In genomic region chr3:43296565-43296964, GRCh38 we compare ENCODE assay signal across 8 cellular contexts. TPM values are rescaled to one million over a fixed set of nuclear protein-coding genes. Genes with fewer than 3 reads are reported as not detected.
DNase-seq lines count a peak whose midpoint lies in the region; ATAC-seq and TF ChIP-seq lines count a peak whose summit lies in the region.

No MANE protein-coding gene starts in this region.

- H3K4me1 Mint-ChIP-seq in T-helper 2 cell treated with Interferon-gamma antibody and Interleukin-4, amounts not matched to agents 5 μg/mL and 100 μg/mL, for 36 hours (ENCODE audit: low read depth): peaks cover 71% of the 10 kb centered on the region

- H3K4me3 ChIP-seq in colonic mucosa (no peak overlapping the region), prostate gland (no peak overlapping the region)

- no peak overlapping the region for H3K9ac ChIP-seq in colonic mucosa (ENCODE audit: low read depth in 2 of 2, low read length in 2 of 2)

- peak; percentile 63 for DNase-seq in T-helper 2 cell treated with Interferon-gamma antibody and Interleukin-4, amounts not matched to agents 5 μg/mL and 100 μg/mL, for 36 hours (ENCODE audit: low spot score)
- DNase-seq in colonic mucosa (peak; percentile 33), prostate gland (ENCODE audit: low spot score) (no peak), HuH-7.5 (ENCODE audit: low spot score) (no peak), HuH-7 (ENCODE audit: low spot score) (no peak)
- peak; percentile 42 for DNase-seq in stimulated activated CD8-positive, alpha-beta memory T cell treated with anti-CD3 and anti-CD28 coated beads, Interleukin-12 subunit alpha, Interleukin-12 subunit beta, amount 100 ng/mL, for 4 hours (ENCODE audit: low read depth)

- H3K9me3 ChIP-seq in colonic mucosa (no peaks in the 10 kb centered on the region), prostate gland (no peaks in the 10 kb centered on the region)

- H3K27ac ChIP-seq in colonic mucosa: peak overlapping the region; percentile 20
- no peak overlapping the region for H3K27ac ChIP-seq in prostate gland

- peak overlapping the region; percentile 86 for H3K4me3 Mint-ChIP-seq in T-helper 2 cell treated with Interferon-gamma antibody and Interleukin-4, amounts not matched to agents 5 μg/mL and 100 μg/mL, for 36 hours

- TF ChIP-seq POLR2A in prostate gland (IDR thresholded peaks at IDR 0.05): no peak

- no peaks in the 10 kb centered on the region for H3K9me3 Mint-ChIP-seq in T-helper 2 cell treated with Interferon-gamma antibody and Interleukin-4, amounts not matched to agents 5 μg/mL and 100 μg/mL, for 36 hours

- H3K36me3 ChIP-seq in colonic mucosa (no peaks in the 10 kb centered on the region), prostate gland (no peaks in the 10 kb centered on the region)

- TF ChIP-seq CTCF in colonic mucosa (IDR thresholded peaks at IDR 0.05) (no peak), prostate gland (IDR thresholded peaks at IDR 0.05) (no peak)

- intact Hi-C loops in colonic mucosa (cut with DNase I) (no loop called here), prostate gland (cut with DNase I) (no loop called here)

- H3K4me1 ChIP-seq in colonic mucosa: peaks cover 15% of the 10 kb centered on the region
- H3K4me1 ChIP-seq in prostate gland (replicated peaks): no peaks in the 10 kb centered on the region

- H3K27me3 Mint-ChIP-seq in T-helper 2 cell treated with Interferon-gamma antibody and Interleukin-4, amounts not matched to agents 5 μg/mL and 100 μg/mL, for 36 hours (ENCODE audit: low read depth): no peaks in the 10 kb centered on the region

- H3K27ac Mint-ChIP-seq in T-helper 2 cell treated with Interferon-gamma antibody and Interleukin-4, amounts not matched to agents 5 μg/mL and 100 μg/mL, for 36 hours: peak overlapping the region; percentile 93

- ATAC-seq in GM19043 (IDR thresholded peaks at IDR 0.05; ENCODE audit: low read depth, unreplicated experiment) (peak; percentile 79), HG03103 (IDR thresholded peaks at IDR 0.05; ENCODE audit: low read depth, unreplicated experiment) (peak; percentile 83)

- H3K27me3 ChIP-seq in colonic mucosa (no peaks in the 10 kb centered on the region), prostate gland (replicated peaks; ENCODE audit: insufficient read depth) (no peaks in the 10 kb centered on the region)

- peaks cover 38% of the 10 kb centered on the region for H3K36me3 Mint-ChIP-seq in T-helper 2 cell treated with Interferon-gamma antibody and Interleukin-4, amounts not matched to agents 5 μg/mL and 100 μg/mL, for 36 hours (ENCODE audit: low read depth)

- 10% methylated on average over 1 of the region's 1 CpG for WGBS in prostate gland

RNA-seq across cellular contexts. Expression of gene SNRK, which starts 10.2 kb away (rescaled TPM):
- total RNA-seq in colonic mucosa: 10 to 100 TPM; 19.7 to 48.2 TPM
- 10 to 100 TPM; 18.9 to 38.1 TPM for total RNA-seq in prostate gland

Comparison
In these comparisons a context has a peak if more than half of its experiments do, and no peak if none do; other contexts are left out.
1. DNase-seq: peak in T-helper 2 cell treated with Interferon-gamma antibody and Interleukin-4, amounts not matched to agents 5 μg/mL and 100 μg/mL, for 36 hours (single experiment), colonic mucosa (single experiment) and stimulated activated CD8-positive, alpha-beta memory T cell treated with anti-CD3 and anti-CD28 coated beads, Interleukin-12 subunit alpha, Interleukin-12 subunit beta, amount 100 ng/mL, for 4 hours (single experiment); none in prostate gland (single experiment), HuH-7.5 (single experiment) and HuH-7 (single experiment).